ENCODE assay signal across 22 cellular contexts in the genomic region with DNA sequence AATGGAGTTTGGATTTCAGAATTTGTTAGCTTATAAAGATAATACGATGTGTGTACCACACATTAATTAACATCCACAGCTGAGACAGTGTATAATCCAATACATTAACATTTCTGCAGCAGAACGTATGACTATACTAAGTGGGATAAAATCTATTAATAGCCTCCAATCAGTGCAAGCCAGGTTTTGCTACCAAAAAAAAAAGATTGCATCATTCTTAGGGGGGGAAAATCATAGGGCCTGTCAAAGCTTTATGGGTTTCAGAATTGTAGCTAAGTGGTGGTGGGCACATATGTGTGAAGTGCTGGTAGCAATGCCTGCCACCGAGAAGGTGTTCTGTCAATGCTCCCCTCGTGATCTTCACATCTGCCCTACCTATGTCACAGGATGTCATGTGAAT. TPM values are rescaled to one million over a fixed set of nuclear protein-coding genes. Genes with fewer than 3 reads are reported as not detected.
"Had no signal": no experiment of that assay in that cellular context is flagged by ENCODE, and none has a peak within 500 bp of the region (broad histone marks: within the 10 kb centered on the region; RNA-seq: fewer than 3 reads in every experiment).

No MANE protein-coding gene starts in this region.

- H3K27me3 Mint-ChIP-seq: activated B cell treated with CpG ODN at 0.5 μM for 24 hours; naive thymus-derived CD4-positive, alpha-beta T cell; T-cell had no signal

- H3K9me3 Mint-ChIP-seq: activated B cell treated with CpG ODN at 0.5 μM for 24 hours; activated naive CD4-positive, alpha-beta T cell treated with anti-CD3 and anti-CD28 coated beads, Interleukin-2, amount 50 U/mL, for 72 hours; naive thymus-derived CD4-positive, alpha-beta T cell; T-cell had no signal

- H3K4me1 ChIP-seq: body of pancreas, testis had no signal

- H3K36me3 Mint-ChIP-seq: activated naive CD4-positive, alpha-beta T cell treated with anti-CD3 and anti-CD28 coated beads, Interleukin-2, amount 50 U/mL, for 72 hours had no signal

- H3K36me3 ChIP-seq: heart left ventricle, ovary, transverse colon had no signal

- H3K27ac Mint-ChIP-seq: activated B cell treated with CpG ODN at 0.5 μM for 24 hours; activated CD8-positive, alpha-beta T cell treated with anti-CD3 and anti-CD28 coated beads, Interleukin-2, amount 10 ng/mL, durations not matched to agents 7 days and 5 days; progenitor cell of endocrine pancreas; T-cell had no signal

- H3K4me3 Mint-ChIP-seq: activated B cell treated with CpG ODN at 0.5 μM for 24 hours; activated CD8-positive, alpha-beta T cell treated with anti-CD3 and anti-CD28 coated beads, Interleukin-2, amount 10 ng/mL, durations not matched to agents 7 days and 5 days; naive thymus-derived CD4-positive, alpha-beta T cell; T-cell had no signal

- H3K27me3 ChIP-seq: body of pancreas, dorsolateral prefrontal cortex, heart left ventricle, ovary, testis, transverse colon had no signal

- H3K4me3 ChIP-seq: body of pancreas, coronary artery, dorsolateral prefrontal cortex, heart left ventricle, ovary, skin epidermis, testis, transverse colon had no signal

- H3K9me3 ChIP-seq: body of pancreas, heart left ventricle, ovary, testis, transverse colon had no signal

- H3K27ac ChIP-seq: body of pancreas, coronary artery, dorsolateral prefrontal cortex, heart left ventricle, ovary, skin epidermis, testis, transverse colon had no signal

RNA-seq across cellular contexts. Expression of a gene that starts 15.8 kb away (rescaled TPM):
- total RNA-seq: activated B cell treated with CpG ODN at 0.5 μM for 24 hours; epithelial cell of proximal tubule; heart left ventricle; kidney epithelial cell; ovary; progenitor cell of endocrine pancreas; renal cortical epithelial cell; sciatic nerve; T-helper 2 cell treated with Interferon-gamma antibody and Interleukin-4, amounts not matched to agents 100 ng/mL and 5 ng/mL, for 36 hours; urinary bladder had no signal
- polyA plus RNA-seq: adipose tissue, heart left ventricle, neural cell, ovary, urinary bladder had no signal
